In the genomic region with DNA sequence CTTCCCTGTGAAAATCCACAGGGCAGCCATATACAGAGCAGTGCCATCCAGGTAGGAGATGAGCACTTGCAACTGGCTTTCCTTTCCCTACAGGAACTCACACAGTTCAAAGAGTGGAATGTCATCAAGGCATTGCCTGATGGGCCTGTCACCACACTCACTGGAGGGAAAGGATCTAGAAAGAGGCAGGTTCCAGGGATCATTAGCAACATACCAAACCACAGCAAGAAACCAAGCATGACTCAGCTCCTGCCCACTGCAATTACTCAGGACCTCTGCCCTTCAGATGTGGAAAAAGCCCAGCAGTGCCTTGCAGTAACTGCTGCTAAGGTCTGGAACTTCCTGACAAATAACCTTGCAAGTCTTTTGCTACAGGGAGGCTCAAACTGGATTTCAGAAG, we compare ENCODE assay signal across 11 cellular contexts.
DNase-seq lines count a peak whose midpoint lies in the region; TF ChIP-seq lines count a peak whose summit lies in the region.
"Had no signal": no experiment of that assay in that cellular context is flagged by ENCODE, and none has a peak within 500 bp of the region (broad histone marks: within the 10 kb centered on the region; RNA-seq: fewer than 3 reads in every experiment).

No MANE protein-coding gene starts in this region.

- DNase-seq in GDM1 (lab: John Stamatoyannopoulos, UW) (peak; percentile 55), M059J (ENCODE audit: low read depth) (peak; percentile 96), astrocyte of the hippocampus (ENCODE audit: low read depth, low spot score) (peak; percentile 87), myocyte (ENCODE audit: low read depth) (peak; percentile 85), NAMALWA (ENCODE audit: low spot score) (no peak), spleen (no peak)
- no peak for DNase-seq in activated naive CD4-positive, alpha-beta T cell treated with anti-CD3 and anti-CD28 coated beads, Interleukin-2, amount 50 U/mL, for 16 hours
- DNase-seq: activated naive CD4-positive, alpha-beta T cell; hypothalamus; MM.1S; pancreas had no signal

- TF ChIP-seq CTCF in spleen (IDR thresholded peaks at IDR 0.05 in 8 of 11, conservative IDR thresholded peaks at IDR 0.05 in 3 of 11) = no peak

- H3K36me3 ChIP-seq in spleen = peaks cover 0 to 8% (median 0%) of the 10 kb centered on the region in 6 donors
- H3K36me3 ChIP-seq: pancreas had no signal

- H3K27me3 ChIP-seq in spleen (replicated peaks in 1 of 7) = no peaks in the 10 kb centered on the region

- no peaks in the 10 kb centered on the region for H3K9me3 ChIP-seq in spleen
- H3K9me3 ChIP-seq: pancreas had no signal

- TF ChIP-seq POLR2A in spleen (IDR thresholded peaks at IDR 0.05) = no peak

- no peak overlapping the region for H3K27ac ChIP-seq in spleen
- H3K27ac ChIP-seq: pancreas had no signal

- peaks cover 0 to 21% (median 10%) of the 10 kb centered on the region in 6 donors for H3K4me1 ChIP-seq in spleen
- H3K4me1 ChIP-seq: pancreas had no signal

- H3K4me3 ChIP-seq in spleen = no peak overlapping the region
- H3K4me3 ChIP-seq: pancreas had no signal

- intact Hi-C loops in spleen (cut with DNase I; ENCODE audit: low total_unique reads) = no loop called here

Comparison
In these comparisons a context has a peak if more than half of its experiments do, and no peak if none do; other contexts are left out.
1. DNase-seq: peak in GDM1 (single experiment), M059J (single experiment), astrocyte of the hippocampus (single experiment) and myocyte (single experiment); none in NAMALWA (single experiment), activated naive CD4-positive, alpha-beta T cell treated with anti-CD3 and anti-CD28 coated beads, Interleukin-2, amount 50 U/mL, for 16 hours (single experiment) and spleen (single experiment).